Comparison of ENCODE assay signal across 1 cellular context in the genomic region with DNA sequence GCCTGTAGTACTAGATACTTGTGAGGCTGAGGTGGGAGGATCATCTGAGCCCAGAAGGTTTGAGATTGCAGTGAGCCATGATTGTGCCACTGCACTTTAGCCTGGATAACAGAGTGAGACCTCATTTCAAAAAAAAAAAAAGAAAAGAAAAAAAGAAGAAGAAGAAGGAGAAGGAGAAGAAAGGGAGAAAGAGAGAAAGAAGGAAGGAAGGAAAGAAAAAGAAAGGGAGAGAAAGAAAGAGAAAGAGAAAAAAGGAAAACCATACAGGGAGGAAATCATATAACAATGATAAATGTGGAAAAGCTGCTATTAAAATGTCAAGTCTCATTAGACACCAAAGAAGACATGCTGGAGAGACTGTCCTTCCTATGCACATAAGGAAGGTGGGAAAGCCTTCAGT.
A peak's percentile ranks its signal among the peaks of the same experiment; 100 is the strongest.
TF ChIP-seq lines count a peak whose summit lies in the region.

No MANE protein-coding gene starts in this region.

TF ChIP-seq in K562, 482 proteins besides CTCF, POLR2A, EP300 and RAD21 (continued from another document and continues in another):
- no peak for TF ChIP-seq ETV1 (tag; conservative IDR thresholded peaks at IDR 0.05; ENCODE audit: low read depth)
- no peak for TF ChIP-seq ZNF436 (CRISPR knock-in tag; IDR thresholded peaks at IDR 0.05)
- TF ChIP-seq MTA2 (IDR thresholded peaks at IDR 0.05; ENCODE audit: low read depth), result 0 out of 2 replicates have a peak, but pooled peaks have one; percentile 8
- no peak for TF ChIP-seq KDM2B (CRISPR knock-in tag; IDR thresholded peaks at IDR 0.05)
- TF ChIP-seq, protein P1, sequence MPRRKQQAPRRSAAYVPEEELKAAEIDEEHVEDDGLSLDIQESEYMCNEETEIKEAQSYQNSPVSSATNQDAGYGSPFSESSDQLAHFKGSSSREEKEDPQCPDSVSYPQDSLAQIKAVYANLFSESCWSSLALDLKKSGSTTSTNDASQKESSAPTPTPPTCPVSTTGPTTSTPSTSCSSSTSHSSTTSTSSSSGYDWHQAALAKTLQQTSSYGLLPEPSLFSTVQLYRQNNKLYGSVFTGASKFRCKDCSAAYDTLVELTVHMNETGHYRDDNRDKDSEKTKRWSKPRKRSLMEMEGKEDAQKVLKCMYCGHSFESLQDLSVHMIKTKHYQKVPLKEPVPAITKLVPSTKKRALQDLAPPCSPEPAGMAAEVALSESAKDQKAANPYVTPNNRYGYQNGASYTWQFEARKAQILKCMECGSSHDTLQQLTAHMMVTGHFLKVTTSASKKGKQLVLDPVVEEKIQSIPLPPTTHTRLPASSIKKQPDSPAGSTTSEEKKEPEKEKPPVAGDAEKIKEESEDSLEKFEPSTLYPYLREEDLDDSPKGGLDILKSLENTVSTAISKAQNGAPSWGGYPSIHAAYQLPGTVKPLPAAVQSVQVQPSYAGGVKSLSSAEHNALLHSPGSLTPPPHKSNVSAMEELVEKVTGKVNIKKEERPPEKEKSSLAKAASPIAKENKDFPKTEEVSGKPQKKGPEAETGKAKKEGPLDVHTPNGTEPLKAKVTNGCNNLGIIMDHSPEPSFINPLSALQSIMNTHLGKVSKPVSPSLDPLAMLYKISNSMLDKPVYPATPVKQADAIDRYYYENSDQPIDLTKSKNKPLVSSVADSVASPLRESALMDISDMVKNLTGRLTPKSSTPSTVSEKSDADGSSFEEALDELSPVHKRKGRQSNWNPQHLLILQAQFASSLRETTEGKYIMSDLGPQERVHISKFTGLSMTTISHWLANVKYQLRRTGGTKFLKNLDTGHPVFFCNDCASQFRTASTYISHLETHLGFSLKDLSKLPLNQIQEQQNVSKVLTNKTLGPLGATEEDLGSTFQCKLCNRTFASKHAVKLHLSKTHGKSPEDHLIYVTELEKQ (CRISPR knock-in tag; IDR thresholded peaks at IDR 0.05), result no peak
- TF ChIP-seq BMI1 (IDR thresholded peaks at IDR 0.05; ENCODE audit: low read length), result no peak
- no peak for TF ChIP-seq ZNF384 (IDR thresholded peaks at IDR 0.05; ENCODE audit: low read depth, low read length)
- no peak for TF ChIP-seq HDAC6 (IDR thresholded peaks at IDR 0.05; ENCODE audit: low read depth, low read length)
- TF ChIP-seq ZNF668 (CRISPR knock-in tag; IDR thresholded peaks at IDR 0.05), result no peak
- TF ChIP-seq, protein P2, sequence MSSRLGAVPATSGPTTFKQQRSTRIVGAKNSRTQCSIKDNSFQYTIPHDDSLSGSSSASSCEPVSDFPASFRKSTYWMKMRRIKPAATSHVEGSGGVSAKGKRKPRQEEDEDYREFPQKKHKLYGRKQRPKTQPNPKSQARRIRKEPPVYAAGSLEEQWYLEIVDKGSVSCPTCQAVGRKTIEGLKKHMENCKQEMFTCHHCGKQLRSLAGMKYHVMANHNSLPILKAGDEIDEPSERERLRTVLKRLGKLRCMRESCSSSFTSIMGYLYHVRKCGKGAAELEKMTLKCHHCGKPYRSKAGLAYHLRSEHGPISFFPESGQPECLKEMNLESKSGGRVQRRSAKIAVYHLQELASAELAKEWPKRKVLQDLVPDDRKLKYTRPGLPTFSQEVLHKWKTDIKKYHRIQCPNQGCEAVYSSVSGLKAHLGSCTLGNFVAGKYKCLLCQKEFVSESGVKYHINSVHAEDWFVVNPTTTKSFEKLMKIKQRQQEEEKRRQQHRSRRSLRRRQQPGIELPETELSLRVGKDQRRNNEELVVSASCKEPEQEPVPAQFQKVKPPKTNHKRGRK (tag; IDR thresholded peaks at IDR 0.05), result peak; percentile 94
- TF ChIP-seq ZNF224 (CRISPR knock-in tag; IDR thresholded peaks at IDR 0.05), result no peak
- TF ChIP-seq CGGBP1 (CRISPR knock-in tag; IDR thresholded peaks at IDR 0.05), result no peak
- no peak for TF ChIP-seq MAFG (tag; conservative IDR thresholded peaks at IDR 0.05)
- no peak for TF ChIP-seq FOXJ3 (CRISPR knock-in tag; IDR thresholded peaks at IDR 0.05)
- no peak for TF ChIP-seq RHOXF2B (CRISPR knock-in tag; conservative IDR thresholded peaks at IDR 0.05)
- TF ChIP-seq ZNF212 (CRISPR knock-in tag; IDR thresholded peaks at IDR 0.05), result no peak
- no peak for TF ChIP-seq IFI16 (CRISPR knock-in tag; IDR thresholded peaks at IDR 0.05)
- TF ChIP-seq POLR2G (IDR thresholded peaks at IDR 0.05; ENCODE audit: low read depth, low read length), result no peak
- no peak for TF ChIP-seq ELF4 (CRISPR knock-in tag; IDR thresholded peaks at IDR 0.05)
- no peak for TF ChIP-seq CLOCK (CRISPR knock-in tag; IDR thresholded peaks at IDR 0.05; ENCODE audit: borderline replicate concordance)
- no peak for TF ChIP-seq ZNF551 (CRISPR knock-in tag; IDR thresholded peaks at IDR 0.05)
- TF ChIP-seq ZNF766 (CRISPR knock-in tag; conservative IDR thresholded peaks at IDR 0.05), result no peak
- no peak for TF ChIP-seq HIVEP1 (CRISPR knock-in tag; IDR thresholded peaks at IDR 0.05)
- TF ChIP-seq DPF2 (IDR thresholded peaks at IDR 0.05), result peak; percentile 42; the same call in 1 of the 2 replicates
- TF ChIP-seq SNRNP70 (optimal IDR thresholded peaks at IDR 0.05; ENCODE audit: low read depth, low read length), result no peak
- TF ChIP-seq ATF3 (IDR thresholded peaks at IDR 0.05), result no peak
- no peak for TF ChIP-seq ATF3 (CRISPR knock-in tag; conservative IDR thresholded peaks at IDR 0.05)
- TF ChIP-seq, protein P3, sequence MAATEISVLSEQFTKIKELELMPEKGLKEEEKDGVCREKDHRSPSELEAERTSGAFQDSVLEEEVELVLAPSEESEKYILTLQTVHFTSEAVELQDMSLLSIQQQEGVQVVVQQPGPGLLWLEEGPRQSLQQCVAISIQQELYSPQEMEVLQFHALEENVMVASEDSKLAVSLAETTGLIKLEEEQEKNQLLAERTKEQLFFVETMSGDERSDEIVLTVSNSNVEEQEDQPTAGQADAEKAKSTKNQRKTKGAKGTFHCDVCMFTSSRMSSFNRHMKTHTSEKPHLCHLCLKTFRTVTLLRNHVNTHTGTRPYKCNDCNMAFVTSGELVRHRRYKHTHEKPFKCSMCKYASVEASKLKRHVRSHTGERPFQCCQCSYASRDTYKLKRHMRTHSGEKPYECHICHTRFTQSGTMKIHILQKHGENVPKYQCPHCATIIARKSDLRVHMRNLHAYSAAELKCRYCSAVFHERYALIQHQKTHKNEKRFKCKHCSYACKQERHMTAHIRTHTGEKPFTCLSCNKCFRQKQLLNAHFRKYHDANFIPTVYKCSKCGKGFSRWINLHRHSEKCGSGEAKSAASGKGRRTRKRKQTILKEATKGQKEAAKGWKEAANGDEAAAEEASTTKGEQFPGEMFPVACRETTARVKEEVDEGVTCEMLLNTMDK (IDR thresholded peaks at IDR 0.05; ENCODE audit: borderline replicate concordance, insufficient read depth, low read depth, low read length, poor library complexity, severe bottlenecking), result no peak
- TF ChIP-seq MCM2 (IDR thresholded peaks at IDR 0.05; ENCODE audit: low read depth), result no peak
- no peak for TF ChIP-seq EP400 (IDR thresholded peaks at IDR 0.05)
- no peak for TF ChIP-seq TAF1 (IDR thresholded peaks at IDR 0.05; ENCODE audit: control insufficient read depth, extremely low read depth, insufficient read depth, low read length, severe bottlenecking)
- TF ChIP-seq, protein P4, sequence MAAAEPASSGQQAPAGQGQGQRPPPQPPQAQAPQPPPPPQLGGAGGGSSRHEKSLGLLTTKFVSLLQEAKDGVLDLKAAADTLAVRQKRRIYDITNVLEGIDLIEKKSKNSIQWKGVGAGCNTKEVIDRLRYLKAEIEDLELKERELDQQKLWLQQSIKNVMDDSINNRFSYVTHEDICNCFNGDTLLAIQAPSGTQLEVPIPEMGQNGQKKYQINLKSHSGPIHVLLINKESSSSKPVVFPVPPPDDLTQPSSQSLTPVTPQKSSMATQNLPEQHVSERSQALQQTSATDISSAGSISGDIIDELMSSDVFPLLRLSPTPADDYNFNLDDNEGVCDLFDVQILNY (CRISPR knock-in tag; IDR thresholded peaks at IDR 0.05), result no peak
- TF ChIP-seq ASH1L (IDR thresholded peaks at IDR 0.05; ENCODE audit: borderline replicate concordance, low read depth, partially characterized antibody), result peak; percentile 49
- no peak for TF ChIP-seq ZBTB43 (CRISPR knock-in tag; IDR thresholded peaks at IDR 0.05)
- no peak for TF ChIP-seq U2AF2 (optimal IDR thresholded peaks at IDR 0.05; ENCODE audit: low read depth, low read length)
- TF ChIP-seq CEBPG (CRISPR knock-in tag; IDR thresholded peaks at IDR 0.05), result no peak
- no peak for TF ChIP-seq CEBPG (tag; conservative IDR thresholded peaks at IDR 0.05 in 1 of 2, IDR thresholded peaks at IDR 0.05 in 1 of 2)
- TF ChIP-seq, protein P5, sequence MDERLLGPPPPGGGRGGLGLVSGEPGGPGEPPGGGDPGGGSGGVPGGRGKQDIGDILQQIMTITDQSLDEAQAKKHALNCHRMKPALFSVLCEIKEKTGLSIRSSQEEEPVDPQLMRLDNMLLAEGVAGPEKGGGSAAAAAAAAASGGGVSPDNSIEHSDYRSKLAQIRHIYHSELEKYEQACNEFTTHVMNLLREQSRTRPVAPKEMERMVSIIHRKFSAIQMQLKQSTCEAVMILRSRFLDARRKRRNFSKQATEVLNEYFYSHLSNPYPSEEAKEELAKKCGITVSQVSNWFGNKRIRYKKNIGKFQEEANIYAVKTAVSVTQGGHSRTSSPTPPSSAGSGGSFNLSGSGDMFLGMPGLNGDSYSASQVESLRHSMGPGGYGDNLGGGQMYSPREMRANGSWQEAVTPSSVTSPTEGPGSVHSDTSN (CRISPR knock-in tag; IDR thresholded peaks at IDR 0.05; ENCODE audit: low read depth), result no peak
- TF ChIP-seq, protein P5 (tag; conservative IDR thresholded peaks at IDR 0.05; ENCODE audit: low read depth), result no peak
- TF ChIP-seq MYBL2 (IDR thresholded peaks at IDR 0.05; ENCODE audit: low read depth), result no peak
- TF ChIP-seq MYBL2 (CRISPR knock-in tag; IDR thresholded peaks at IDR 0.05; ENCODE audit: borderline replicate concordance), result no peak
- no peak for TF ChIP-seq RB1 (IDR thresholded peaks at IDR 0.05; ENCODE audit: low read depth)
- no peak for TF ChIP-seq SREBF2 (CRISPR knock-in tag; IDR thresholded peaks at IDR 0.05)
- no peak for TF ChIP-seq ZNF707 (CRISPR knock-in tag; conservative IDR thresholded peaks at IDR 0.05)
- TF ChIP-seq ZNF561 (CRISPR knock-in tag; conservative IDR thresholded peaks at IDR 0.05), result no peak
- TF ChIP-seq NCOR1 (IDR thresholded peaks at IDR 0.05), result 0 out of 2 replicates have a peak, but pooled peaks have one; percentile 8
- TF ChIP-seq, protein P6, sequence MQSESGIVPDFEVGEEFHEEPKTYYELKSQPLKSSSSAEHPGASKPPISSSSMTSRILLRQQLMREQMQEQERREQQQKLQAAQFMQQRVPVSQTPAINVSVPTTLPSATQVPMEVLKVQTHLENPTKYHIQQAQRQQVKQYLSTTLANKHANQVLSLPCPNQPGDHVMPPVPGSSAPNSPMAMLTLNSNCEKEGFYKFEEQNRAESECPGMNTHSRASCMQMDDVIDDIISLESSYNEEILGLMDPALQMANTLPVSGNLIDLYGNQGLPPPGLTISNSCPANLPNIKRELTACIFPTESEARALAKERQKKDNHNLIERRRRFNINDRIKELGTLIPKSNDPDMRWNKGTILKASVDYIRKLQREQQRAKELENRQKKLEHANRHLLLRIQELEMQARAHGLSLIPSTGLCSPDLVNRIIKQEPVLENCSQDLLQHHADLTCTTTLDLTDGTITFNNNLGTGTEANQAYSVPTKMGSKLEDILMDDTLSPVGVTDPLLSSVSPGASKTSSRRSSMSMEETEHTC (IDR thresholded peaks at IDR 0.05), result no peak
- no peak for TF ChIP-seq CBX2 (IDR thresholded peaks at IDR 0.05; ENCODE audit: insufficient read depth, low read length, poor library complexity, severe bottlenecking)
- TF ChIP-seq POLR3A (IDR thresholded peaks at IDR 0.05; ENCODE audit: borderline replicate concordance, extremely low read depth, insufficient read depth, insufficient read length), result no peak
- 0 out of 2 replicates have a peak, but pooled peaks have one; percentile 17 for TF ChIP-seq SMARCA4 (IDR thresholded peaks at IDR 0.05)
- no peak for TF ChIP-seq ARID1B (IDR thresholded peaks at IDR 0.05)
